ENCODE assay signal across 15 cellular contexts in genomic region chr11:118778898-118779297, GRCh38. TPM values are rescaled to one million over a fixed set of nuclear protein-coding genes. Genes with fewer than 3 reads are reported as not detected.
DNase-seq lines count a peak whose midpoint lies in the region; ATAC-seq, FAIRE-seq and TF ChIP-seq lines count a peak whose summit lies in the region.
"Had no signal": no experiment of that assay in that cellular context is flagged by ENCODE, and none has a peak within 500 bp of the region (broad histone marks: within the 10 kb centered on the region; RNA-seq: fewer than 3 reads in every experiment).

No MANE protein-coding gene starts in this region.

- H3K36me3 Mint-ChIP-seq in naive thymus-derived CD8-positive, alpha-beta T cell = peaks cover 10 to 98% (median 20%) of the 10 kb centered on the region in 3 donors
- peaks cover 8 to 52% (median 32%) of the 10 kb centered on the region in 5 donors for H3K36me3 Mint-ChIP-seq in naive thymus-derived CD4-positive, alpha-beta T cell

- H2AFZ ChIP-seq in HepG2 (ENCODE audit: low read length) = no peak overlapping the region
- H2AFZ ChIP-seq: GM23338 had no signal

- H3K9me3 ChIP-seq in liver (ENCODE audit: control insufficient read depth in 4 of 4, low read length in 3 of 4) = no peaks in the 10 kb centered on the region
- no peaks in the 10 kb centered on the region for H3K9me3 ChIP-seq in HepG2 (ENCODE audit: low read length)
- no peaks in the 10 kb centered on the region for H3K9me3 ChIP-seq in adrenal gland (replicated peaks in 1 of 3)
- H3K9me3 ChIP-seq in naive thymus-derived CD4-positive, alpha-beta T cell (ENCODE audit: control insufficient read depth in 2 of 3, low read length in 3 of 3) = no peaks in the 10 kb centered on the region
- H3K9me3 ChIP-seq: BLaER1 had no signal

- H3K4me2 ChIP-seq in HepG2 (ENCODE audit: low read depth, low read length) = no peak overlapping the region
- H3K4me2 ChIP-seq: BLaER1, GM23338 had no signal

- no peak overlapping the region for H3K9ac ChIP-seq in liver (ENCODE audit: low read depth in 1 of 2, low read length in 2 of 2)
- no peak overlapping the region for H3K9ac ChIP-seq in HepG2 (ENCODE audit: insufficient read depth, low read depth, low read length)
- H3K9ac ChIP-seq: BLaER1 had no signal

- WGBS in liver = 38% methylated on average over 5 of the region's 5 CpGs
- WGBS in HepG2 (ENCODE audit: low lambda C conversion rate) = 97% methylated on average over 5 of the region's 5 CpGs
- 35 to 51% (median 40%) methylated on average over 5 of the region's 5 CpGs for WGBS in adrenal gland, 4 donors

- POLR2A ChIA-PET in HepG2 (lab: Yijun Ruan, JAX) = no interaction called here
- POLR2A ChIA-PET in naive thymus-derived CD8-positive, alpha-beta T cell (lab: Charles Lee) = interaction anchor here (0.6 to 0.7 kb wide), 2 partner anchors 10 to 90 kb away, joined by 3 to 4 read pairs; no protein-coding TSS in a partner anchor
- POLR2A ChIA-PET in naive thymus-derived CD4-positive, alpha-beta T cell (lab: Charles Lee) = no interaction called here

- TF ChIP-seq EP300 in HepG2 (IDR thresholded peaks at IDR 0.05; ENCODE audit: low read depth in 2 of 2, low read length in 2 of 2) (no peak), HepG2 (CRISPR knock-in tag; IDR thresholded peaks at IDR 0.05; ENCODE audit: borderline replicate concordance) (no peak)

- peak in 1 of 2 donors; percentile 4 for TF ChIP-seq RAD21 in liver (IDR thresholded peaks at IDR 0.05)
- TF ChIP-seq RAD21 in HepG2 (CRISPR knock-in tag; IDR thresholded peaks at IDR 0.05) = no peak

- peaks cover 16 to 45% (median 34%) of the 10 kb centered on the region in 4 donors for H3K36me3 ChIP-seq in liver (ENCODE audit: control insufficient read depth in 4 of 4, insufficient read depth in 3 of 4, low read depth in 1 of 4, low read length in 3 of 4)
- H3K36me3 ChIP-seq in HepG2 (replicated peaks in 1 of 2; ENCODE audit: control insufficient read depth in 1 of 2, insufficient read depth in 2 of 2, low read length in 2 of 2) = peaks cover 24 to 73% of the 10 kb centered on the region in 2 experiments
- H3K36me3 ChIP-seq in adrenal gland (replicated peaks in 1 of 2) = peaks cover 0 to 76% of the 10 kb centered on the region in 2 donors
- H3K36me3 ChIP-seq in naive thymus-derived CD4-positive, alpha-beta T cell (ENCODE audit: control insufficient read depth in 2 of 3, insufficient read depth in 3 of 3, low read length in 3 of 3) = peaks cover 16 to 88% (median 53%) of the 10 kb centered on the region in 3 experiments

- H3K4me1 ChIP-seq in liver (ENCODE audit: control insufficient read depth in 4 of 4, insufficient read depth in 4 of 4, low read length in 3 of 4) (peaks cover 11 to 26% (median 19%) of the 10 kb centered on the region in 4 donors), HepG2 (ENCODE audit: insufficient read depth, low read length) (no peaks in the 10 kb centered on the region), adrenal gland (replicated peaks in 1 of 2) (peaks cover 16 to 55% of the 10 kb centered on the region in 2 donors)
- peaks cover 59 to 71% of the 10 kb centered on the region in 2 donors for H3K4me1 ChIP-seq in naive thymus-derived CD4-positive, alpha-beta T cell (ENCODE audit: control insufficient read depth in 2 of 2, insufficient read depth in 2 of 2, low read length in 2 of 2)

- H3K79me2 ChIP-seq in HepG2 (ENCODE audit: insufficient read depth, low read length) = peaks cover 71% of the 10 kb centered on the region

- in situ Hi-C loops in HepG2 (cut with HindIII; ENCODE audit: extremely low pct_ligation_motif_present, low pct_unique_long_range_greater_than_20kb) = no loop called here

- H3K27me3 Mint-ChIP-seq in naive thymus-derived CD8-positive, alpha-beta T cell = no peaks in the 10 kb centered on the region
- no peaks in the 10 kb centered on the region for H3K27me3 Mint-ChIP-seq in naive thymus-derived CD4-positive, alpha-beta T cell
- H3K27me3 Mint-ChIP-seq: IgD-negative memory B cell had no signal

- peak overlapping the region in 6 of 10 donors; percentile 22 to 62 (median 44) for H3K27ac Mint-ChIP-seq in naive thymus-derived CD8-positive, alpha-beta T cell
- peak overlapping the region in 3 of 9 donors; percentile 20 to 59 (median 31) for H3K27ac Mint-ChIP-seq in naive thymus-derived CD4-positive, alpha-beta T cell
- H3K27ac Mint-ChIP-seq: GM23338 had no signal

- H3K4me3 ChIP-seq in liver (ENCODE audit: low read depth in 1 of 3, low read length in 3 of 3) = no peak overlapping the region
- no peak overlapping the region for H3K4me3 ChIP-seq in HepG2 (replicated peaks in 1 of 3; ENCODE audit: insufficient read depth in 1 of 3, low read depth in 2 of 3, low read length in 3 of 3)
- H3K4me3 ChIP-seq in adrenal gland = no peak overlapping the region
- no peak overlapping the region for H3K4me3 ChIP-seq in naive thymus-derived CD4-positive, alpha-beta T cell (ENCODE audit: low read length)
- H3K4me3 ChIP-seq: BLaER1, GM12878, GM23338 had no signal

- CTCF ChIA-PET in HepG2 (lab: Yijun Ruan, JAX; ENCODE audit: low intra/inter-chr PET ratio, low total read pairs) = no interaction called here
- CTCF ChIA-PET in naive thymus-derived CD4-positive, alpha-beta T cell (lab: Charles Lee) = no interaction called here

- peaks cover 21 to 85% (median 69%) of the 10 kb centered on the region in 4 donors for H3K4me1 Mint-ChIP-seq in naive thymus-derived CD8-positive, alpha-beta T cell
- H3K4me1 Mint-ChIP-seq in naive thymus-derived CD4-positive, alpha-beta T cell = peaks cover 42 to 95% (median 78%) of the 10 kb centered on the region in 7 donors

- peaks cover 33% of the 10 kb centered on the region for H4K20me1 ChIP-seq in HepG2 (ENCODE audit: insufficient read depth, low read length)

- H3K27ac ChIP-seq in liver (ENCODE audit: low read depth in 1 of 2, low read length in 2 of 2) (peak overlapping the region in 1 of 2 donors; percentile 52), HepG2 (ENCODE audit: extremely low read length, insufficient read depth, low read length) (no peak overlapping the region), adrenal gland (peak overlapping the region in 4 of 5 donors; percentile 44 to 68 (median 50))
- H3K27ac ChIP-seq in naive thymus-derived CD4-positive, alpha-beta T cell (ENCODE audit: low read depth, low read length) = no peak overlapping the region
- H3K27ac ChIP-seq: BLaER1 had no signal

- intact Hi-C loops in HepG2 (cut with micrococcal nuclease; ENCODE audit: unreplicated experiment) (no loop called here), adrenal gland (cut with DNase I) (no loop called here)
- intact Hi-C loops in naive thymus-derived CD4-positive, alpha-beta T cell (cut with micrococcal nuclease) = no loop called here

- TF ChIP-seq CTCF in liver (IDR thresholded peaks at IDR 0.05; ENCODE audit: low read depth, low read length, missing input control) = no peak
- no peak for TF ChIP-seq CTCF in HepG2 (CRISPR knock-in tag; IDR thresholded peaks at IDR 0.05)
- no peak for TF ChIP-seq CTCF in adrenal gland (IDR thresholded peaks at IDR 0.05)

- FAIRE-seq in HepG2 (lab: Jason Lieb, UNC) = no peak
- FAIRE-seq: A204.1, GM12878, GM18507 had no signal

- TF ChIP-seq POLR2A in HepG2 (IDR thresholded peaks at IDR 0.05; ENCODE audit: insufficient read depth in 1 of 2, low read depth in 2 of 2, low read length in 2 of 2) = no peak
- no peak for TF ChIP-seq POLR2A in adrenal gland (IDR thresholded peaks at IDR 0.05)

- DNase-seq in HepG2 (ENCODE audit: low spot score) (no peak), adrenal gland (peak; percentile 61 to 91 (median 75)), germinal center (ENCODE audit: low spot score) (no peak)
- no peak for DNase-seq in naive thymus-derived CD8-positive, alpha-beta T cell
- no peak for DNase-seq in naive thymus-derived CD4-positive, alpha-beta T cell
- DNase-seq: DMS 273 treated with DMSO at 0.1 percent for 48 hours, H7 had no signal

- no peak overlapping the region for H3K4me3 Mint-ChIP-seq in naive thymus-derived CD8-positive, alpha-beta T cell
- peak overlapping the region in 2 of 10 donors; percentile 32 to 82 for H3K4me3 Mint-ChIP-seq in naive thymus-derived CD4-positive, alpha-beta T cell
- H3K4me3 Mint-ChIP-seq: GM23338 had no signal

- ATAC-seq in HepG2 (no peak), GM21825 (IDR thresholded peaks at IDR 0.05; ENCODE audit: unreplicated experiment) (no peak)
- ATAC-seq in naive thymus-derived CD8-positive, alpha-beta T cell = no peak
- ATAC-seq in naive thymus-derived CD4-positive, alpha-beta T cell = no peak
- ATAC-seq: GM12878, GM23338 had no signal

- no TSS peak for BruUV-seq in HepG2 (replicated peaks; lab: Mats Ljungman, UMichigan)

- H3K9me3 Mint-ChIP-seq in naive thymus-derived CD8-positive, alpha-beta T cell = no peaks in the 10 kb centered on the region
- H3K9me3 Mint-ChIP-seq in naive thymus-derived CD4-positive, alpha-beta T cell = peaks cover 0 to 3% (median 0%) of the 10 kb centered on the region in 11 donors
- H3K9me3 Mint-ChIP-seq: GM23338, IgD-negative memory B cell had no signal

- no peaks in the 10 kb centered on the region for H3K27me3 ChIP-seq in liver (ENCODE audit: control insufficient read depth in 4 of 4, insufficient read depth in 4 of 4, low read length in 3 of 4)
- H3K27me3 ChIP-seq in HepG2 (ENCODE audit: control insufficient read depth in 1 of 2, insufficient read depth in 2 of 2, low read length in 2 of 2) = no peaks in the 10 kb centered on the region
- no peaks in the 10 kb centered on the region for H3K27me3 ChIP-seq in adrenal gland
- no peaks in the 10 kb centered on the region for H3K27me3 ChIP-seq in naive thymus-derived CD4-positive, alpha-beta T cell (ENCODE audit: control insufficient read depth in 2 of 2, insufficient read depth in 2 of 2, low read length in 2 of 2)
- H3K27me3 ChIP-seq: BLaER1 had no signal

RNA-seq across cellular contexts. Expression of gene DDX6, which starts 12.1 kb away (rescaled TPM):
- 10 to 100 TPM; 74.5 to 98.4 TPM for total RNA-seq in liver
- 10 to 100 TPM; 11.3 to 13.2 TPM for polyA plus RNA-seq in liver
- total RNA-seq in HepG2 (2016; rRNA removed; fragmentation: Illumina TruSeq; extraction: Trizol) = 59.2 and 163 TPM in 2 replicates
- 12.6 and 14.7 TPM in 2 replicates for total RNA-seq in HepG2 (2016; cell fraction: cytosol; rRNA removed; fragmentation: Illumina TruSeq; extraction: Trizol; ENCODE audit: low read depth)
- 58.3 and 151 TPM in 2 replicates for total RNA-seq in HepG2 (2016; cell fraction: insoluble cytoplasmic fraction; rRNA removed; fragmentation: Illumina TruSeq; extraction: Trizol)
- total RNA-seq in HepG2 (2016; cell fraction: membrane; rRNA removed; fragmentation: Illumina TruSeq; extraction: Trizol) = 34.3 and 40.2 TPM in 2 replicates
- total RNA-seq in HepG2 (2016; cell fraction: nucleus; rRNA removed; fragmentation: Illumina TruSeq; extraction: Trizol) = 62.2 and 69.3 TPM in 2 replicates
- polyA plus RNA-seq in HepG2 (2011; rRNA removed) = 20.9 and 21.1 TPM in 2 replicates
- polyA plus RNA-seq in HepG2 (2011; cell fraction: cytosol; rRNA removed) = 7.3 and 13.0 TPM in 2 replicates
- 9.5 and 13.1 TPM in 2 replicates for polyA plus RNA-seq in HepG2 (2011; cell fraction: nucleus; rRNA removed)
- 21.3 and 26.4 TPM in 2 replicates for polyA plus RNA-seq in HepG2 (2012)
- 5.1 and 5.3 TPM in 2 replicates for polyA plus RNA-seq in HepG2 (2016; cell fraction: cytosol; fragmentation: Illumina TruSeq; extraction: Trizol; ENCODE audit: low read depth)
- 56.0 and 60.9 TPM in 2 replicates for polyA plus RNA-seq in HepG2 (2016; cell fraction: insoluble cytoplasmic fraction; fragmentation: Illumina TruSeq; extraction: Trizol; ENCODE audit: low read depth)
- 16.2 and 18.5 TPM in 2 replicates for polyA plus RNA-seq in HepG2 (2016; cell fraction: membrane; fragmentation: Illumina TruSeq; extraction: Trizol; ENCODE audit: low read depth)
- 40.7 and 42.4 TPM in 2 replicates for polyA plus RNA-seq in HepG2 (2016; cell fraction: nucleus; fragmentation: Illumina TruSeq; extraction: Trizol; ENCODE audit: insufficient read depth, low read depth)
- polyA minus RNA-seq in HepG2 (2011; rRNA and poly(A)+ RNA removed; ENCODE audit: low replicate concordance) = 23.3 and 39.3 TPM in 2 replicates
- 44.4 and 65.0 TPM in 2 replicates for polyA minus RNA-seq in HepG2 (2011; cell fraction: cytosol; rRNA and poly(A)+ RNA removed)
- polyA minus RNA-seq in HepG2 (2011; cell fraction: nucleus; rRNA and poly(A)+ RNA removed) = 69.1 and 80.8 TPM in 2 replicates
- 100 to 1,000 TPM in 4 of 8 donors, 10 to 100 TPM in 4; 59.6 to 138 (median 99.9) TPM for total RNA-seq in adrenal gland
- 10 to 100 TPM; 17.6 to 57.4 (median 22.4) TPM for polyA plus RNA-seq in adrenal gland
- 100 to 1,000 TPM; 334 to 340 TPM for total RNA-seq in naive thymus-derived CD8-positive, alpha-beta T cell
- 100 to 1,000 TPM in 2 of 3 donors, 10 to 100 TPM in 1; 82.7 to 107 (median 106) TPM for polyA plus RNA-seq in naive thymus-derived CD8-positive, alpha-beta T cell
- 100 to 1,000 TPM; 154 to 346 (median 272) TPM for total RNA-seq in naive thymus-derived CD4-positive, alpha-beta T cell
- polyA plus RNA-seq in naive thymus-derived CD4-positive, alpha-beta T cell = 100 to 1,000 TPM; 118 to 142 TPM

Comparison
In these comparisons a context has a peak if more than half of its experiments do, and no peak if none do; other contexts are left out.
1. H3K27ac ChIP-seq: peak in adrenal gland (4 of 5); none in HepG2 (single experiment) and naive thymus-derived CD4-positive, alpha-beta T cell (single experiment).
2. DNase-seq: peak in adrenal gland (7 of 7); none in HepG2 (single experiment), naive thymus-derived CD8-positive, alpha-beta T cell (0 of 10), germinal center (single experiment) and naive thymus-derived CD4-positive, alpha-beta T cell (0 of 9).